Comparison of ENCODE assay signal across 11 cellular contexts in genomic region chr10:23826399-23826798, GRCh38.
DNase-seq lines count a peak whose midpoint lies in the region; ATAC-seq, FAIRE-seq and TF ChIP-seq lines count a peak whose summit lies in the region.
"Had no signal": no experiment of that assay in that cellular context is flagged by ENCODE, and none has a peak within 500 bp of the region (broad histone marks: within the 10 kb centered on the region; RNA-seq: fewer than 3 reads in every experiment).

No MANE protein-coding gene starts in this region.

- in situ Hi-C loops in K562 (cut with MboI): no loop called here

- H3K23ac ChIP-seq in mesendoderm (ENCODE audit: low read length): no peak overlapping the region

- no TSS peak for BruUV-seq in K562 (replicated peaks; lab: Mats Ljungman, UMichigan)

- ATAC-seq in K562 (no peak), HG02852 (IDR thresholded peaks at IDR 0.05; ENCODE audit: unreplicated experiment) (no peak)
- ATAC-seq in naive thymus-derived CD4-positive, alpha-beta T cell: no peak
- ATAC-seq: naive thymus-derived CD8-positive, alpha-beta T cell had no signal

- no peaks in the 10 kb centered on the region for H3K9me1 ChIP-seq in K562 (ENCODE audit: control insufficient read depth, insufficient read depth, low read length)

- H3K79me2 ChIP-seq in K562 (ENCODE audit: control insufficient read depth, insufficient read depth, low read length) (no peaks in the 10 kb centered on the region), mesendoderm (ENCODE audit: control insufficient read depth, insufficient read depth, low read length) (no peaks in the 10 kb centered on the region)

- TF ChIP-seq EP300 in K562 (IDR thresholded peaks at IDR 0.05; ENCODE audit: low read length): no peak

- TF ChIP-seq CTCF in GM12865 (IDR thresholded peaks at IDR 0.05; ENCODE audit: insufficient read depth, low read depth, low read length, missing control alignments) (no peak), K562 (IDR thresholded peaks at IDR 0.05 in 2 of 3, conservative IDR thresholded peaks at IDR 0.05 in 1 of 3; ENCODE audit: insufficient read depth in 2 of 3, low read depth in 1 of 3, low read length in 3 of 3) (no peak)

- no peak for TF ChIP-seq RAD21 in K562 (CRISPR knock-in tag; conservative IDR thresholded peaks at IDR 0.05 in 1 of 2, IDR thresholded peaks at IDR 0.05 in 1 of 2)

- no peaks in the 10 kb centered on the region for H3K4me1 ChIP-seq in K562 (replicated peaks in 1 of 2; ENCODE audit: control insufficient read depth in 2 of 2, insufficient read depth in 2 of 2, low read length in 2 of 2)
- no peaks in the 10 kb centered on the region for H3K4me1 ChIP-seq in mesendoderm (ENCODE audit: control insufficient read depth, low read depth, low read length)
- no peaks in the 10 kb centered on the region for H3K4me1 ChIP-seq in naive thymus-derived CD4-positive, alpha-beta T cell (ENCODE audit: control insufficient read depth in 2 of 2, insufficient read depth in 2 of 2, low read length in 2 of 2)

- H3K79me1 ChIP-seq in mesendoderm (ENCODE audit: low read length): no peaks in the 10 kb centered on the region

- H2BK15ac ChIP-seq in mesendoderm (replicated peaks; ENCODE audit: low read depth): no peak overlapping the region

- POLR2A ChIA-PET in K562 (lab: Yijun Ruan, JAX): interaction anchor here (0.6 to 0.7 kb wide), 2 partner anchors 15 to 17 kb away, joined by 3 read pairs; no protein-coding TSS in a partner anchor
- POLR2A ChIA-PET in naive thymus-derived CD4-positive, alpha-beta T cell (lab: Charles Lee): no interaction called here

- no peak overlapping the region for H3K4me3 Mint-ChIP-seq in naive thymus-derived CD4-positive, alpha-beta T cell
- H3K4me3 Mint-ChIP-seq: naive thymus-derived CD8-positive, alpha-beta T cell had no signal

- TF ChIP-seq POLR2A in K562 (conservative IDR thresholded peaks at IDR 0.05): no peak

- H3K56ac ChIP-seq in mesendoderm (ENCODE audit: low read length): no peak overlapping the region

- no peak overlapping the region for H3K27ac Mint-ChIP-seq in naive thymus-derived CD4-positive, alpha-beta T cell
- H3K27ac Mint-ChIP-seq: naive thymus-derived CD8-positive, alpha-beta T cell had no signal

- H3K4me1 Mint-ChIP-seq in naive thymus-derived CD4-positive, alpha-beta T cell: no peaks in the 10 kb centered on the region
- H3K4me1 Mint-ChIP-seq: naive thymus-derived CD8-positive, alpha-beta T cell had no signal

- no peaks in the 10 kb centered on the region for H4K20me1 ChIP-seq in K562 (replicated peaks; ENCODE audit: control insufficient read depth, insufficient read depth, low read length)

- no peak overlapping the region for H2AK5ac ChIP-seq in mesendoderm (ENCODE audit: low read length)

- H3K9me3 Mint-ChIP-seq in naive thymus-derived CD4-positive, alpha-beta T cell: peaks cover 0 to 10% (median 0%) of the 10 kb centered on the region in 11 donors

- H3K27me3 Mint-ChIP-seq in naive thymus-derived CD4-positive, alpha-beta T cell: peaks cover 0 to 11% (median 0%) of the 10 kb centered on the region in 5 donors

- CTCF ChIA-PET in K562 (lab: Yijun Ruan, JAX; ENCODE audit: low intra/inter-chr PET ratio): no interaction called here
- CTCF ChIA-PET in naive thymus-derived CD4-positive, alpha-beta T cell (lab: Charles Lee): no interaction called here

- peak; percentile 13 for DNase-seq in GM12865 (ENCODE audit: low read depth)
- DNase-seq in LoVo (ENCODE audit: low spot score): peak; percentile 16
- DNase-seq in K562 (ENCODE audit: extremely low read depth in 1 of 4, low spot score in 3 of 4): peak in 1 of 4 experiments; percentile 5
- peak; percentile 70 for DNase-seq in mesendoderm
- no peak for DNase-seq in NCI-H446 (lab: John Stamatoyannopoulos, UW)
- DNase-seq in superior temporal gyrus (ENCODE audit: extremely low spot score): no peak
- DNase-seq in naive thymus-derived CD4-positive, alpha-beta T cell: no peak
- DNase-seq: naive thymus-derived CD8-positive, alpha-beta T cell; NCI-H446 treated with DMSO at 0.1 percent for 48 hours; stimulated activated CD4-positive, alpha-beta T cell treated with anti-CD3 and anti-CD28 coated beads, Interleukin-1b, Interleukin-23, amount 100 ng/mL, for 48 hours had no signal

- H3K27ac ChIP-seq in K562 (ENCODE audit: extremely low read depth, low read depth, low read length) (no peak overlapping the region), mesendoderm (ENCODE audit: low read depth, low read length) (no peak overlapping the region)
- no peak overlapping the region for H3K27ac ChIP-seq in naive thymus-derived CD4-positive, alpha-beta T cell (ENCODE audit: low read depth, low read length)

- H3K36me3 Mint-ChIP-seq in naive thymus-derived CD4-positive, alpha-beta T cell: no peaks in the 10 kb centered on the region
- H3K36me3 Mint-ChIP-seq: naive thymus-derived CD8-positive, alpha-beta T cell had no signal

- no peak overlapping the region for H3K9ac ChIP-seq in K562 (ENCODE audit: insufficient read depth in 1 of 2, low read depth in 2 of 2, low read length in 2 of 2)
- no peak overlapping the region for H3K9ac ChIP-seq in mesendoderm (ENCODE audit: low read length)

- 0% methylated on average over 9 of the region's 9 CpGs for WGBS in K562 (ENCODE audit: insufficient coverage, low coverage, missing lambda C conversion rate)
- no CpG with 5 or more reads among the region's 9 CpGs for WGBS in mesendoderm (ENCODE audit: extremely low coverage, insufficient coverage, low lambda C conversion rate)

- H3K4me2 ChIP-seq in K562 (ENCODE audit: insufficient read depth, low read length) (no peak overlapping the region), mesendoderm (ENCODE audit: low read length) (no peak overlapping the region)

- H3K27me3 ChIP-seq in K562 (ENCODE audit: control insufficient read depth in 2 of 2, insufficient read depth in 2 of 2, low read length in 2 of 2): no peaks in the 10 kb centered on the region
- H3K27me3 ChIP-seq in mesendoderm (ENCODE audit: insufficient read depth, low read length, poor library complexity): no peaks in the 10 kb centered on the region
- H3K27me3 ChIP-seq in naive thymus-derived CD4-positive, alpha-beta T cell (ENCODE audit: control insufficient read depth in 2 of 2, insufficient read depth in 2 of 2, low read length in 2 of 2): no peaks in the 10 kb centered on the region

- H3K4ac ChIP-seq in mesendoderm (ENCODE audit: low read depth, low read length): no peak overlapping the region

- H3K18ac ChIP-seq in mesendoderm (ENCODE audit: low read length): no peak overlapping the region

- H4K5ac ChIP-seq in mesendoderm (ENCODE audit: low read length): no peak overlapping the region

- intact Hi-C loops in K562 (cut with micrococcal nuclease): no loop called here
- intact Hi-C loops in naive thymus-derived CD4-positive, alpha-beta T cell (cut with micrococcal nuclease): no loop called here

- no peak overlapping the region for H2AFZ ChIP-seq in K562 (ENCODE audit: low read depth, low read length)

- H3K4me3 ChIP-seq in GM12865 (ENCODE audit: low read depth, low read length): no peak overlapping the region
- H3K4me3 ChIP-seq in K562: no peak overlapping the region
- no peak overlapping the region for H3K4me3 ChIP-seq in mesendoderm (ENCODE audit: low read length)
- H3K4me3 ChIP-seq in naive thymus-derived CD4-positive, alpha-beta T cell (ENCODE audit: low read length): no peak overlapping the region

- H3K9me3 ChIP-seq in K562 (replicated peaks; ENCODE audit: control insufficient read depth, insufficient read depth, low read depth, low read length): no peaks in the 10 kb centered on the region
- no peaks in the 10 kb centered on the region for H3K9me3 ChIP-seq in naive thymus-derived CD4-positive, alpha-beta T cell (ENCODE audit: control insufficient read depth in 2 of 3, low read length in 3 of 3)

- no peak overlapping the region for H4K8ac ChIP-seq in mesendoderm (ENCODE audit: low read depth, low read length)

- H2BK120ac ChIP-seq in mesendoderm (ENCODE audit: low read depth, low read length): no peak overlapping the region

- no peak for FAIRE-seq in K562 (lab: Jason Lieb, UNC)

- no peak overlapping the region for H2BK5ac ChIP-seq in mesendoderm (ENCODE audit: low read length)

- H3K36me3 ChIP-seq in K562 (ENCODE audit: control insufficient read depth, insufficient read depth, low read length) (no peaks in the 10 kb centered on the region), mesendoderm (ENCODE audit: control insufficient read depth, insufficient read depth, low read length) (no peaks in the 10 kb centered on the region)
- no peaks in the 10 kb centered on the region for H3K36me3 ChIP-seq in naive thymus-derived CD4-positive, alpha-beta T cell (ENCODE audit: control insufficient read depth in 2 of 3, insufficient read depth in 3 of 3, low read length in 3 of 3)

TF ChIP-seq in K562, 482 proteins besides CTCF, POLR2A, EP300 and RAD21 (continues in another document):
- TF ChIP-seq NR3C1 (CRISPR knock-in tag; IDR thresholded peaks at IDR 0.05) (no peak), ZNF445 (CRISPR knock-in tag; IDR thresholded peaks at IDR 0.05; ENCODE audit: low read depth) (no peak), JUN (IDR thresholded peaks at IDR 0.05; ENCODE audit: borderline replicate concordance, low read depth, low read length) (no peak), JUN (CRISPR knock-in tag; IDR thresholded peaks at IDR 0.05; ENCODE audit: borderline replicate concordance) (no peak), REST (CRISPR knock-in tag; IDR thresholded peaks at IDR 0.05; ENCODE audit: low read depth) (peak; percentile 78; the same call in 1 of the 2 replicates)

Comparison
In these comparisons a context has a peak if more than half of its experiments do, and no peak if none do; other contexts are left out.
1. DNase-seq: peak in GM12865 (single experiment), LoVo (single experiment) and mesendoderm (single experiment); none in NCI-H446 (0 of 2), superior temporal gyrus (single experiment) and naive thymus-derived CD4-positive, alpha-beta T cell (0 of 9).